28 cellular contexts compared by ENCODE assay signal in genomic region chr6:170207586-170207985, GRCh38.
DNase-seq lines count a peak whose midpoint lies in the region; ATAC-seq and TF ChIP-seq lines count a peak whose summit lies in the region.
"Had no signal": no experiment of that assay in that cellular context is flagged by ENCODE, and none has a peak within 500 bp of the region (broad histone marks: within the 10 kb centered on the region; RNA-seq: fewer than 3 reads in every experiment).

No MANE protein-coding gene starts in this region.

- no peaks in the 10 kb centered on the region for H3K27me3 ChIP-seq in lung (ENCODE audit: control insufficient read depth, insufficient read depth)
- no peaks in the 10 kb centered on the region for H3K27me3 ChIP-seq in vagina
- H3K27me3 ChIP-seq: cardiac muscle cell, right lobe of liver, SJSA1 had no signal

- no peak for TF ChIP-seq CTCF in lung (IDR thresholded peaks at IDR 0.05; ENCODE audit: control extremely low read depth, extremely low read depth)
- TF ChIP-seq CTCF in vagina (IDR thresholded peaks at IDR 0.05): no peak

- H3K9me3 ChIP-seq in lung (ENCODE audit: control insufficient read depth in 2 of 2, insufficient read depth in 1 of 2, low read length in 1 of 2) (peaks cover 0 to 6% of the 10 kb centered on the region in 2 donors), vagina (no peaks in the 10 kb centered on the region)
- H3K9me3 ChIP-seq: right lobe of liver had no signal

- 86% methylated on average over 8 of the region's 8 CpGs for WGBS in lung, 2 donors

- peak; percentile 10 for DNase-seq in NCI-H2171 treated with DMSO at 0.1 percent for 48 hours (lab: John Stamatoyannopoulos, UW)
- no peak for DNase-seq in NCI-H2171 (lab: John Stamatoyannopoulos, UW)
- peak; percentile 68 for DNase-seq in cardiac septum (ENCODE audit: low spot score)
- DNase-seq in left cardiac atrium: no peak
- peak; percentile 17 for DNase-seq in lung (ENCODE audit: low spot score)
- peak; percentile 70 to 87 for DNase-seq in vagina (ENCODE audit: extremely low spot score in 2 of 2)
- no peak for DNase-seq in NCI-H526 (lab: John Stamatoyannopoulos, UW)
- no peak for DNase-seq in SHP77 (lab: John Stamatoyannopoulos, UW)
- DNase-seq: 8988T; activated naive CD8-positive, alpha-beta T cell treated with anti-CD3 and anti-CD28 coated beads, Interleukin-2, amount 50 U/mL, for 24 hours; C1 segment of cervical spinal cord; COR-L47; cortex of kidney; DMS53; erythroblast; Kasumi-1; mesendoderm; NCI-H1417 treated with DMSO at 0.1 percent for 48 hours; NCI-H2029 treated with DMSO at 0.1 percent for 48 hours; NCI-H446; NCI-H774; stimulated activated CD4-positive, alpha-beta T cell treated with anti-CD3 and anti-CD28 coated beads, Interleukin-4, amount 100 ng/mL, for 4 hours; T-helper 9 cell had no signal

- peaks cover 0 to 2% of the 10 kb centered on the region in 2 donors for H3K4me1 ChIP-seq in lung (ENCODE audit: control insufficient read depth in 2 of 2, insufficient read depth in 2 of 2, low read length in 2 of 2)
- H3K4me1 ChIP-seq in vagina: peaks cover 10% of the 10 kb centered on the region
- H3K4me1 ChIP-seq: right lobe of liver, SJSA1 had no signal

- H3K27ac ChIP-seq in lung (ENCODE audit: low read depth in 1 of 2, low read length in 1 of 2): no peak overlapping the region
- H3K27ac ChIP-seq in vagina: no peak overlapping the region
- H3K27ac ChIP-seq: cardiac muscle cell, right lobe of liver, SJSA1 had no signal

- intact Hi-C loops in cardiac septum (cut with DNase I) (no loop called here), left cardiac atrium (cut with DNase I) (no loop called here), vagina (cut with DNase I) (no loop called here)

- TF ChIP-seq POLR2A in vagina (IDR thresholded peaks at IDR 0.05): no peak

- ATAC-seq in left cardiac atrium (no peak), lung (ENCODE audit: insufficient read depth, low FRiP score) (no peak)
- ATAC-seq: activated naive CD8-positive, alpha-beta T cell treated with anti-CD3 and anti-CD28 coated beads, Interleukin-2, amount 50 U/mL, for 24 hours; effector memory CD8-positive, alpha-beta T cell; HCT116; right lobe of liver had no signal

- H3K36me3 ChIP-seq in lung (ENCODE audit: control insufficient read depth in 2 of 2, insufficient read depth in 2 of 2, low read length in 2 of 2) (no peaks in the 10 kb centered on the region), vagina (no peaks in the 10 kb centered on the region)
- H3K36me3 ChIP-seq: cardiac muscle cell, right lobe of liver, SJSA1 had no signal

- H3K4me3 ChIP-seq in lung (no peak overlapping the region), vagina (no peak overlapping the region)
- H3K4me3 ChIP-seq: cardiac muscle cell, right lobe of liver, SJSA1 had no signal

Comparison
In these comparisons a context has a peak if more than half of its experiments do, and no peak if none do; other contexts are left out.
1. DNase-seq: peak in NCI-H2171 treated with DMSO at 0.1 percent for 48 hours (single experiment), cardiac septum (single experiment), lung (single experiment) and vagina (2 of 2); none in NCI-H2171 (single experiment), left cardiac atrium (single experiment), NCI-H526 (0 of 2) and SHP77 (0 of 2).